In genomic region chr5:80686757-80687156, GRCh38 we compare ENCODE assay signal across 9 cellular contexts. TPM values are rescaled to one million over a fixed set of nuclear protein-coding genes. Genes with fewer than 3 reads are reported as not detected.
A peak's percentile ranks its signal among the peaks of the same experiment; 100 is the strongest.
DNase-seq lines count a peak whose midpoint lies in the region; ATAC-seq, FAIRE-seq and TF ChIP-seq lines count a peak whose summit lies in the region.
"Had no signal": no experiment of that assay in that cellular context is flagged by ENCODE, and none has a peak within 500 bp of the region (broad histone marks: within the 10 kb centered on the region; RNA-seq: fewer than 3 reads in every experiment).

No MANE protein-coding gene starts in this region.

- no peaks in the 10 kb centered on the region for H3K36me3 Mint-ChIP-seq in glutamatergic neuron (ENCODE audit: unreplicated experiment)

- no peak overlapping the region for H3K4me3 Mint-ChIP-seq in glutamatergic neuron (ENCODE audit: unreplicated experiment)
- H3K4me3 Mint-ChIP-seq: stimulated activated naive B cell treated with anti-CD40 and anti-IgM and Interleukin-4, amounts not matched to agents 10 μg/mL and 1 μg/mL and 100 μg/mL, for 72 hours had no signal

- DNase-seq in GM03348 (ENCODE audit: low spot score) (peak; percentile 34), glutamatergic neuron (no peak), KG1 (lab: John Stamatoyannopoulos, UW) (no peak), aorta (no peak), putamen (ENCODE audit: low spot score) (no peak)
- DNase-seq: stimulated activated naive B cell treated with anti-CD40 and anti-IgM and Interleukin-4, amounts not matched to agents 10 μg/mL and 1 μg/mL and 100 μg/mL, for 72 hours had no signal

- H3K27me3 Mint-ChIP-seq in glutamatergic neuron (ENCODE audit: unreplicated experiment) = no peaks in the 10 kb centered on the region
- H3K27me3 Mint-ChIP-seq: stimulated activated naive B cell treated with anti-CD40 and anti-IgM and Interleukin-4, amounts not matched to agents 10 μg/mL and 1 μg/mL and 100 μg/mL, for 72 hours had no signal

- ATAC-seq in SK-N-SH treated with all-trans-retinoic acid at 6 μM for 48 hours (peak; percentile 54; the same call in 1 of the 3 replicates), aorta (ENCODE audit: low FRiP score) (no peak), HG03354 (IDR thresholded peaks at IDR 0.05; ENCODE audit: poor library complexity, severe bottlenecking, unreplicated experiment) (no peak)
- ATAC-seq: stimulated activated naive B cell treated with anti-CD40 and anti-IgM and Interleukin-4, amounts not matched to agents 10 μg/mL and 1 μg/mL and 100 μg/mL, for 72 hours had no signal

- no peak overlapping the region for H3K27ac ChIP-seq in aorta (ENCODE audit: low read depth in 1 of 2, low read length in 2 of 2)

- H3K27ac Mint-ChIP-seq in glutamatergic neuron (ENCODE audit: unreplicated experiment) = no peak overlapping the region
- H3K27ac Mint-ChIP-seq: stimulated activated naive B cell treated with anti-CD40 and anti-IgM and Interleukin-4, amounts not matched to agents 10 μg/mL and 1 μg/mL and 100 μg/mL, for 72 hours had no signal

- TF ChIP-seq CTCF in glutamatergic neuron (IDR thresholded peaks at IDR 0.05; ENCODE audit: partially characterized antibody, unreplicated experiment) = peak; percentile 58

- peaks cover 1% of the 10 kb centered on the region for H3K4me1 Mint-ChIP-seq in glutamatergic neuron (ENCODE audit: low read depth, unreplicated experiment)

- peak; percentile 99 for FAIRE-seq in A204.1 (lab: Jason Lieb, UNC)

- peaks cover 0 to 2% of the 10 kb centered on the region in 2 donors for H3K4me1 ChIP-seq in aorta (ENCODE audit: control insufficient read depth in 1 of 2, insufficient read depth in 2 of 2, low read length in 2 of 2)

- H3K27me3 ChIP-seq in aorta (ENCODE audit: control insufficient read depth in 1 of 2, insufficient read depth in 2 of 2, low read length in 1 of 2) = no peaks in the 10 kb centered on the region

- no peaks in the 10 kb centered on the region for H3K36me3 ChIP-seq in aorta (ENCODE audit: control insufficient read depth in 1 of 2, insufficient read depth in 2 of 2, low read length in 1 of 2)

- H3K9me3 ChIP-seq in aorta (ENCODE audit: control insufficient read depth, low read length) = no peaks in the 10 kb centered on the region

- no peaks in the 10 kb centered on the region for H3K9me3 Mint-ChIP-seq in glutamatergic neuron (ENCODE audit: unreplicated experiment)

- no peak overlapping the region for H3K4me3 ChIP-seq in aorta (ENCODE audit: low read length in 2 of 2)

- intact Hi-C loops in aorta (cut with DNase I) = loop anchor here in 1 of 2 donors (10.0 kb wide), 1 partner anchor 508 kb away; no protein-coding TSS in a partner anchor

TF ChIP-seq in SK-N-SH treated with all-trans-retinoic acid at 6 μM for 48 hours, 23 proteins besides CTCF, POLR2A, EP300 and RAD21:
- no peak for TF ChIP-seq PPARA (CRISPR knock-in tag; IDR thresholded peaks at IDR 0.05; ENCODE audit: borderline replicate concordance)
- TF ChIP-seq TOX (CRISPR knock-in tag; IDR thresholded peaks at IDR 0.05; ENCODE audit: borderline replicate concordance) = no peak
- TF ChIP-seq ZFP30 (CRISPR knock-in tag; IDR thresholded peaks at IDR 0.05) = no peak
- no peak for TF ChIP-seq BACH2 (CRISPR knock-in tag; IDR thresholded peaks at IDR 0.05; ENCODE audit: borderline replicate concordance)
- no peak for TF ChIP-seq TSHZ2 (CRISPR knock-in tag; IDR thresholded peaks at IDR 0.05)
- TF ChIP-seq CREB5 (CRISPR knock-in tag; IDR thresholded peaks at IDR 0.05; ENCODE audit: low read depth) = no peak
- TF ChIP-seq CSRNP3 (CRISPR knock-in tag; IDR thresholded peaks at IDR 0.05) = no peak
- TF ChIP-seq ZNF8 (CRISPR knock-in tag; IDR thresholded peaks at IDR 0.05) = no peak
- TF ChIP-seq GLIS3 (CRISPR knock-in tag; IDR thresholded peaks at IDR 0.05) = no peak

RNA-seq across cellular contexts. Expression of gene DHFR, which starts 32.0 kb away (rescaled TPM):
- total RNA-seq in glutamatergic neuron (ENCODE audit: unreplicated experiment) = 23.5 TPM
- 10 to 100 TPM in 1 of 2 donors, 1 to 10 TPM in 1; 4.5 to 10.9 TPM for total RNA-seq in aorta
- polyA plus RNA-seq in aorta = 10 to 100 TPM in 1 of 2 donors, 1 to 10 TPM in 1; 5.4 to 21.0 TPM

RNA-seq across cellular contexts. Expression of gene MSH3, which starts 32.3 kb away (rescaled TPM):
- total RNA-seq in glutamatergic neuron (ENCODE audit: unreplicated experiment) (14.4 TPM), aorta (10 to 100 TPM; 12.8 to 18.1 TPM)
- polyA plus RNA-seq in aorta = 1 to 10 TPM; 4.2 to 5.5 TPM
